ENCODE assay signal across 11 cellular contexts in genomic region chr11:118612378-118612777, GRCh38. TPM values are rescaled to one million over a fixed set of nuclear protein-coding genes. Genes with fewer than 3 reads are reported as not detected.
DNase-seq lines count a peak whose midpoint lies in the region; ATAC-seq, FAIRE-seq and TF ChIP-seq lines count a peak whose summit lies in the region.
"Had no signal": no experiment of that assay in that cellular context is flagged by ENCODE, and none has a peak within 500 bp of the region (broad histone marks: within the 10 kb centered on the region; RNA-seq: fewer than 3 reads in every experiment).

No MANE protein-coding gene starts in this region.

- TF ChIP-seq CTCF in GM23338 (conservative IDR thresholded peaks at IDR 0.05; ENCODE audit: low read depth in 2 of 2), result no peak
- TF ChIP-seq CTCF in kidney (IDR thresholded peaks at IDR 0.05; ENCODE audit: borderline replicate concordance, extremely low read depth, insufficient read depth), result no peak
- no peak for TF ChIP-seq CTCF in sigmoid colon (IDR thresholded peaks at IDR 0.05)

- no peak overlapping the region for H3K4me3 ChIP-seq in GM23338
- H3K4me3 ChIP-seq in kidney (ENCODE audit: low read length in 2 of 2), result peak overlapping the region in 1 of 2 donors; percentile 30
- no peak overlapping the region for H3K4me3 ChIP-seq in sigmoid colon

- intact Hi-C loops in kidney (cut with DNase I) (no loop called here), sigmoid colon (cut with DNase I) (no loop called here)

- no peaks in the 10 kb centered on the region for H3K36me3 ChIP-seq in GM23338 (ENCODE audit: insufficient read depth)
- peaks cover 8 to 14% of the 10 kb centered on the region in 2 donors for H3K36me3 ChIP-seq in kidney (ENCODE audit: control insufficient read depth in 1 of 2, insufficient read depth in 2 of 2, low read length in 2 of 2)
- peaks cover 5 to 41% (median 26%) of the 10 kb centered on the region in 4 donors for H3K36me3 ChIP-seq in sigmoid colon

- DNase-seq in GM23338 (ENCODE audit: low spot score) (peak; percentile 62), dermis blood vessel endothelial cell (peak; percentile 94), kidney (peak; percentile 77), sigmoid colon (peak; percentile 66), kidney glomerular epithelial cell (lab: John Stamatoyannopoulos, UW) (no peak), kidney tubule cell (ENCODE audit: low spot score) (no peak), GM19238 (ENCODE audit: insufficient read length, low spot score) (no peak)
- DNase-seq in activated naive CD4-positive, alpha-beta T cell treated with anti-CD3 and anti-CD28 coated beads, Interleukin-2, amount 50 U/mL, for 72 hours (ENCODE audit: low spot score in 2 of 2), result no peak
- DNase-seq: activated T-cell treated with anti-CD3 and anti-CD28 coated beads, Interleukin-2, amount 50 U/mL, for 1 hour; NCI-H2081 treated with DMSO at 0.1 percent for 48 hours had no signal

- TF ChIP-seq POLR2A in sigmoid colon (IDR thresholded peaks at IDR 0.05), result no peak

- peak overlapping the region; percentile 8 to 56 for H3K9ac ChIP-seq in kidney (ENCODE audit: low read length in 2 of 2)
- H3K9ac ChIP-seq: KMS-11 had no signal

- no peaks in the 10 kb centered on the region for H3K9me2 ChIP-seq in GM23338 (ENCODE audit: insufficient read depth)

- no peak overlapping the region; the same call in 2 of the 3 replicates for H3K4me3 Mint-ChIP-seq in GM23338

- peaks cover 10% of the 10 kb centered on the region for H3F3A ChIP-seq in GM23338 (replicated peaks; ENCODE audit: low read depth)

- H3K9me3 ChIP-seq in kidney (ENCODE audit: control insufficient read depth in 1 of 2, low read length in 2 of 2) (no peaks in the 10 kb centered on the region), sigmoid colon (no peaks in the 10 kb centered on the region)

- no peak for FAIRE-seq in kidney (lab: Jason Lieb, UNC)

- peak overlapping the region; percentile 14; the same call in 1 of the 2 replicates for H2AFZ ChIP-seq in GM23338

- 0 out of 2 replicates have a peak overlapping the region, but pooled peaks have one; percentile 33 for H3K4me2 ChIP-seq in GM23338
- H3K4me2 ChIP-seq: KMS-11 had no signal

- peaks cover 4% of the 10 kb centered on the region; the same call in 1 of the 3 replicates for H3K36me3 Mint-ChIP-seq in GM23338 (ENCODE audit: low read depth)
- no peaks in the 10 kb centered on the region for H3K36me3 Mint-ChIP-seq in activated naive CD4-positive, alpha-beta T cell treated with anti-CD3 and anti-CD28 coated beads, Interleukin-2, amount 50 U/mL, for 72 hours

- no peak overlapping the region for H3K27ac Mint-ChIP-seq in GM23338
- no peak overlapping the region for H3K27ac Mint-ChIP-seq in activated naive CD4-positive, alpha-beta T cell treated with anti-CD3 and anti-CD28 coated beads, Interleukin-2, amount 50 U/mL, for 72 hours

- H3K4me1 Mint-ChIP-seq in GM23338, result peaks cover 61% of the 10 kb centered on the region

- H3K79me2 ChIP-seq in GM23338 (replicated peaks; ENCODE audit: insufficient read depth), result no peaks in the 10 kb centered on the region

- H3K27me3 Mint-ChIP-seq in GM23338 (ENCODE audit: insufficient read depth, low read depth, poor library complexity), result peaks cover 47% of the 10 kb centered on the region

- H3K27ac ChIP-seq in GM23338 (ENCODE audit: low read depth) (no peak overlapping the region; the same call in 1 of the 2 replicates), kidney (ENCODE audit: low read depth in 2 of 2, low read length in 2 of 2) (peak overlapping the region; percentile 81 to 85), sigmoid colon (peak overlapping the region; percentile 1 to 62 (median 52))
- H3K27ac ChIP-seq: KMS-11 had no signal

- no peak for TF ChIP-seq EP300 in sigmoid colon (IDR thresholded peaks at IDR 0.05)

- WGBS in sigmoid colon, 2 donors, result 59 to 73% methylated on average over 7 of the region's 7 CpGs

- H4K20me1 ChIP-seq in GM23338 (replicated peaks; ENCODE audit: insufficient read depth), result no peaks in the 10 kb centered on the region

- H3K9me3 Mint-ChIP-seq in GM23338, result peaks cover 3% of the 10 kb centered on the region; the same call in 2 of the 3 replicates
- H3K9me3 Mint-ChIP-seq in activated naive CD4-positive, alpha-beta T cell treated with anti-CD3 and anti-CD28 coated beads, Interleukin-2, amount 50 U/mL, for 72 hours, result no peaks in the 10 kb centered on the region

- H3K27me3 ChIP-seq in GM23338 (ENCODE audit: insufficient read depth), result peaks cover 46% of the 10 kb centered on the region
- H3K27me3 ChIP-seq in sigmoid colon, result no peaks in the 10 kb centered on the region

- ATAC-seq in GM23338, result no peak
- no peak for ATAC-seq in activated naive CD4-positive, alpha-beta T cell treated with anti-CD3 and anti-CD28 coated beads, Interleukin-2, amount 50 U/mL, for 72 hours

- peaks cover 51% of the 10 kb centered on the region for H3K4me1 ChIP-seq in GM23338 (ENCODE audit: insufficient read depth)
- peaks cover 39 to 51% of the 10 kb centered on the region in 2 donors for H3K4me1 ChIP-seq in kidney (ENCODE audit: control insufficient read depth in 1 of 2, insufficient read depth in 1 of 2, low read depth in 1 of 2, low read length in 2 of 2)
- peaks cover 0 to 49% (median 33%) of the 10 kb centered on the region in 4 donors for H3K4me1 ChIP-seq in sigmoid colon

TF ChIP-seq in GM23338, 12 proteins besides CTCF, POLR2A, EP300 and RAD21 (continues in another document):
- no peak for TF ChIP-seq ZNF331 (CRISPR knock-in tag; IDR thresholded peaks at IDR 0.05; ENCODE audit: low read depth)
- TF ChIP-seq POLR2AphosphoS5 (IDR thresholded peaks at IDR 0.05; ENCODE audit: low read depth), result no peak
- TF ChIP-seq JUNB (IDR thresholded peaks at IDR 0.05; ENCODE audit: unreplicated experiment), result no peak
- TF ChIP-seq ETS1 (IDR thresholded peaks at IDR 0.05), result no peak

RNA-seq across cellular contexts. Expression of gene PHLDB1, which starts 5.0 kb away (rescaled TPM):
- 85.2 and 93.9 TPM in 2 replicates for total RNA-seq in GM23338 (2014; rRNA removed; shearing (Covaris generic))
- polyA plus RNA-seq in GM23338 (2016; fragmentation: Nextera tagmentation; extraction: Ambion mirVana), result 45.3 and 46.0 TPM in 2 replicates
- total RNA-seq in dermis blood vessel endothelial cell, result 38.8 and 47.8 TPM in 2 replicates
- 118 TPM for total RNA-seq in kidney
- polyA plus RNA-seq in kidney (ENCODE audit: insufficient read depth, low read depth, low replicate concordance), result 39.1 TPM
- 100 to 1,000 TPM in 2 of 4 donors, 10 to 100 TPM in 2; 51.8 to 126 (median 94.6) TPM for total RNA-seq in sigmoid colon
- polyA plus RNA-seq in sigmoid colon, result 10 to 100 TPM; 33.6 to 44.4 (median 34.9) TPM
- total RNA-seq in activated naive CD4-positive, alpha-beta T cell treated with anti-CD3 and anti-CD28 coated beads, Interleukin-2, amount 50 U/mL, for 72 hours, result 1 to 10 TPM; 5.1 to 5.7 TPM

RNA-seq across cellular contexts. Expression of gene ARCN1, which starts 40.2 kb away (rescaled TPM):
- total RNA-seq in GM23338 (2014; rRNA removed; shearing (Covaris generic)), result 106 and 109 TPM in 2 replicates
- polyA plus RNA-seq in GM23338 (2016; fragmentation: Nextera tagmentation; extraction: Ambion mirVana), result 79.9 and 83.3 TPM in 2 replicates
- total RNA-seq in dermis blood vessel endothelial cell, result 102 and 180 TPM in 2 replicates
- total RNA-seq in kidney, result 107 TPM
- 64.7 TPM for polyA plus RNA-seq in kidney (ENCODE audit: insufficient read depth, low read depth, low replicate concordance)
- total RNA-seq in sigmoid colon, result 10 to 100 TPM; 74.9 to 88.3 (median 82.4) TPM
- polyA plus RNA-seq in sigmoid colon, result 100 to 1,000 TPM in 1 of 3 donors, 10 to 100 TPM in 2; 83.2 to 105 (median 88.9) TPM
- total RNA-seq in activated naive CD4-positive, alpha-beta T cell treated with anti-CD3 and anti-CD28 coated beads, Interleukin-2, amount 50 U/mL, for 72 hours, result 100 to 1,000 TPM; 134 to 180 TPM

RNA-seq across cellular contexts. Expression of gene IFT46, which starts 46.6 kb away (rescaled TPM):
- 11.1 and 12.8 TPM in 2 replicates for total RNA-seq in GM23338 (2014; rRNA removed; shearing (Covaris generic))
- polyA plus RNA-seq in GM23338 (2016; fragmentation: Nextera tagmentation; extraction: Ambion mirVana) (4.3 and 4.6 TPM in 2 replicates), kidney (ENCODE audit: insufficient read depth, low read depth, low replicate concordance) (28.7 TPM), sigmoid colon (10 to 100 TPM in 1 of 3 donors, 1 to 10 TPM in 2; 8.1 to 12.6 (median 9.3) TPM)
- total RNA-seq in dermis blood vessel endothelial cell (18.7 and 23.3 TPM in 2 replicates), kidney (21.1 TPM), sigmoid colon (10 to 100 TPM; 23.8 to 65.8 (median 49.9) TPM)
- total RNA-seq in activated naive CD4-positive, alpha-beta T cell treated with anti-CD3 and anti-CD28 coated beads, Interleukin-2, amount 50 U/mL, for 72 hours, result 10 to 100 TPM in 1 of 2 donors, 1 to 10 TPM in 1; 8.1 to 14.4 TPM

Comparison
In these comparisons a context has a peak if more than half of its experiments do, and no peak if none do; other contexts are left out.
1. DNase-seq: peak in GM23338 (single experiment), dermis blood vessel endothelial cell (single experiment), kidney (single experiment) and sigmoid colon (single experiment); none in kidney glomerular epithelial cell (single experiment), kidney tubule cell (single experiment), GM19238 (single experiment) and activated naive CD4-positive, alpha-beta T cell treated with anti-CD3 and anti-CD28 coated beads, Interleukin-2, amount 50 U/mL, for 72 hours (0 of 2).